In the genomic region with DNA sequence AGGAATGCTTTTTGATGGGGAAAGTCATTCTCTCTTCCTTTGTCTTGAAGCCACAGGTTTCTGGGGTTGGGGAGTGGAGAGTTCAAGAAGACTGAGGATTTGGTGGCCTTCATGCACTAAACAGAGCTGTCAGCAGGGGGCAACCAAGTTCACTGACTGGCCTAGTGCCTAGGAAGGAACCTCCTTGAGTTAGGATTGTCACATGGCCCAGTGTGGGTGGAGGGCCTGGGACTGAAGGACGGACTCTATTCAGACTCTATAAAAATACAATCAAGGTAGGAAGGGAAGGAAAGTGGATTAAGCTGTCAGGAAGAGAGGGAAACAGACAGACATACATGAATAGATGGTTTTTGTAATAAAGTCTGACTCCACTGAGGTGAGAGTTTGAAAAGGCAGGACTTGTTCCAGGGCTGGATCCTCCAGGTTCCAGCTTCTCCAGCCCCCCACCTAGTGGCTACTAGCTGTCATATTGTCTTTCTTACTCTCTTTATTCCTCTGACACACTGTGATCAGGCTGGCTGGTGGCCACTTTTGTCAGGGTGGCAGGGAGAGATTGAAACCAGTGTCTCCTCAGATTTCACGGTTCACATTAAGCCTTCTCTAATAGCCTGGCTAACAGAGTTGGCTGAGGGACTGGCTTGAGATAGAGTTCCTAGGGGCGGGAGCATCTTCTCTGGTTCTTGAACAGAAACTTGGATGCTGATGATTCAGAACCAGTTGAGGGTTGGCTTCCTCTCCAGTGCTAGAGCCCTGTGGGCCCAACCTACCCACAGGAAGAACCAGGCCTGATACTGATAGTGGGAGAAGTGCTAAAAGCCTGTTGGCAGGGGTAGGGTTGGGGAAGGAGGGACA, we compare ENCODE assay signal across 8 cellular contexts. TPM values are rescaled to one million over a fixed set of nuclear protein-coding genes. Genes with fewer than 3 reads are reported as not detected.
DNase-seq lines count a peak whose midpoint lies in the region; ATAC-seq, FAIRE-seq and TF ChIP-seq lines count a peak whose summit lies in the region.

No MANE protein-coding gene starts in this region.

- peaks cover 34% of the 10 kb centered on the region for H3K4me1 ChIP-seq in HepG2 (ENCODE audit: insufficient read depth, low read length)

- H2AFZ ChIP-seq in HepG2 (ENCODE audit: low read length) = no peak overlapping the region

- H3K36me3 ChIP-seq in HepG2 (replicated peaks in 1 of 2; ENCODE audit: control insufficient read depth in 1 of 2, insufficient read depth in 2 of 2, low read length in 2 of 2) = peaks cover 22 to 60% of the 10 kb centered on the region in 2 experiments

- CTCF ChIA-PET in HepG2 (lab: Yijun Ruan, JAX; ENCODE audit: low intra/inter-chr PET ratio, low total read pairs) = interaction anchor here (1.3 to 2.4 kb wide), 5 partner anchors 46 to 141 kb away, joined by 3 to 18 read pairs (median 10); no protein-coding TSS in a partner anchor

- peak; percentile 89 for TF ChIP-seq CTCF in HepG2 (CRISPR knock-in tag; IDR thresholded peaks at IDR 0.05)

- H3K27ac ChIP-seq in HepG2 (ENCODE audit: extremely low read length, insufficient read depth, low read length) = peak overlapping the region; percentile 11

- BruUV-seq in HepG2 (replicated peaks; lab: Mats Ljungman, UMichigan) = no TSS peak

- no peak for TF ChIP-seq POLR2A in HepG2 (IDR thresholded peaks at IDR 0.05; ENCODE audit: insufficient read depth in 1 of 2, low read depth in 2 of 2, low read length in 2 of 2)

- intact Hi-C loops in HepG2 (cut with micrococcal nuclease; ENCODE audit: unreplicated experiment) = loop anchor here (1.0 to 2.0 kb wide), 2 partner anchors 45 to 115 kb away; no protein-coding TSS in a partner anchor

- DNase-seq in AML-193 (lab: John Stamatoyannopoulos, UW) = peak; percentile 68 to 69
- peak; percentile 99 for DNase-seq in NCI-H226
- DNase-seq in activated CD4-positive, alpha-beta T cell treated with anti-CD3 and anti-CD28 coated beads for 4 hours = peak; percentile 79 to 88
- peak; percentile 82 for DNase-seq in dedifferentiated amniotic fluid mesenchymal stem cell (ENCODE audit: extremely low spot score)
- peak; percentile 59 for DNase-seq in HepG2 (ENCODE audit: low spot score)
- peak; percentile 78 for DNase-seq in stimulated activated CD4-positive, alpha-beta T cell treated with anti-CD3 and anti-CD28 coated beads, Interleukin-1b, Interleukin-23, amount 100 ng/mL, for 48 hours

- H4K20me1 ChIP-seq in HepG2 (ENCODE audit: insufficient read depth, low read length) = no peaks in the 10 kb centered on the region

- WGBS in HepG2 (ENCODE audit: low lambda C conversion rate) = 95% methylated on average over 3 of the region's 3 CpGs

- H3K27me3 ChIP-seq in HepG2 (ENCODE audit: control insufficient read depth in 1 of 2, insufficient read depth in 2 of 2, low read length in 2 of 2) = no peaks in the 10 kb centered on the region

- H3K4me2 ChIP-seq in HepG2 (ENCODE audit: low read depth, low read length) = no peak overlapping the region

- FAIRE-seq in HepG2 (lab: Jason Lieb, UNC) = peak; percentile 86

- H3K9me3 ChIP-seq in HepG2 (ENCODE audit: low read length) = no peaks in the 10 kb centered on the region

- TF ChIP-seq RAD21 in HepG2 (CRISPR knock-in tag; IDR thresholded peaks at IDR 0.05) = peak; percentile 52; the same call in 1 of the 2 replicates

- H3K4me3 ChIP-seq in HepG2 (replicated peaks in 1 of 3; ENCODE audit: insufficient read depth in 1 of 3, low read depth in 2 of 3, low read length in 3 of 3) = no peak overlapping the region

- POLR2A ChIA-PET in HepG2 (lab: Yijun Ruan, JAX) = no interaction called here

- TF ChIP-seq EP300 in HepG2 (IDR thresholded peaks at IDR 0.05; ENCODE audit: low read depth in 2 of 2, low read length in 2 of 2) (no peak), HepG2 (CRISPR knock-in tag; IDR thresholded peaks at IDR 0.05; ENCODE audit: borderline replicate concordance) (no peak)

- ATAC-seq in GM21825 (IDR thresholded peaks at IDR 0.05; ENCODE audit: unreplicated experiment) = peak; percentile 28
- peak; percentile 29; the same call in 2 of the 3 replicates for ATAC-seq in HepG2
- ATAC-seq in GM18511 (IDR thresholded peaks at IDR 0.05; ENCODE audit: unreplicated experiment) = no peak

- no peak overlapping the region for H3K9ac ChIP-seq in HepG2 (ENCODE audit: insufficient read depth, low read depth, low read length)

- H3K79me2 ChIP-seq in HepG2 (ENCODE audit: insufficient read depth, low read length) = no peaks in the 10 kb centered on the region

- in situ Hi-C loops in HepG2 (cut with HindIII; ENCODE audit: extremely low pct_ligation_motif_present, low pct_unique_long_range_greater_than_20kb) = no loop called here

RNA-seq across cellular contexts. Expression of a gene that starts 4.1 kb away (rescaled TPM):
- 12.2 and 13.4 TPM in 2 replicates for total RNA-seq in HepG2 (2016; rRNA removed; fragmentation: Illumina TruSeq; extraction: Trizol)
- total RNA-seq in HepG2 (2016; cell fraction: cytosol; rRNA removed; fragmentation: Illumina TruSeq; extraction: Trizol; ENCODE audit: low read depth) = 14.0 and 29.7 TPM in 2 replicates
- total RNA-seq in HepG2 (2016; cell fraction: insoluble cytoplasmic fraction; rRNA removed; fragmentation: Illumina TruSeq; extraction: Trizol) = 11.6 and 11.8 TPM in 2 replicates
- total RNA-seq in HepG2 (2016; cell fraction: membrane; rRNA removed; fragmentation: Illumina TruSeq; extraction: Trizol) = 15.8 and 28.5 TPM in 2 replicates
- 5.2 and 6.0 TPM in 2 replicates for total RNA-seq in HepG2 (2016; cell fraction: nucleus; rRNA removed; fragmentation: Illumina TruSeq; extraction: Trizol)
- polyA plus RNA-seq in HepG2 (2011; rRNA removed) = 11.4 and 11.5 TPM in 2 replicates
- polyA plus RNA-seq in HepG2 (2011; cell fraction: cytosol; rRNA removed) = 10.4 and 12.2 TPM in 2 replicates
- 7.5 and 8.3 TPM in 2 replicates for polyA plus RNA-seq in HepG2 (2011; cell fraction: nucleus; rRNA removed)
- 12.3 and 13.0 TPM in 2 replicates for polyA plus RNA-seq in HepG2 (2012)
- 64.3 and 100 TPM in 2 replicates for polyA plus RNA-seq in HepG2 (2016; cell fraction: cytosol; fragmentation: Illumina TruSeq; extraction: Trizol; ENCODE audit: low read depth)
- 24.8 and 47.8 TPM in 2 replicates for polyA plus RNA-seq in HepG2 (2016; cell fraction: insoluble cytoplasmic fraction; fragmentation: Illumina TruSeq; extraction: Trizol; ENCODE audit: low read depth)
- 72.1 and 88.4 TPM in 2 replicates for polyA plus RNA-seq in HepG2 (2016; cell fraction: membrane; fragmentation: Illumina TruSeq; extraction: Trizol; ENCODE audit: low read depth)
- 16.4 and 20.4 TPM in 2 replicates for polyA plus RNA-seq in HepG2 (2016; cell fraction: nucleus; fragmentation: Illumina TruSeq; extraction: Trizol; ENCODE audit: insufficient read depth, low read depth)
- polyA minus RNA-seq in HepG2 (2011; rRNA and poly(A)+ RNA removed; ENCODE audit: low replicate concordance) = 26.8 and 67.6 TPM in 2 replicates
- 8.1 and 10.8 TPM in 2 replicates for polyA minus RNA-seq in HepG2 (2011; cell fraction: cytosol; rRNA and poly(A)+ RNA removed)
- 8.5 and 9.8 TPM in 2 replicates for polyA minus RNA-seq in HepG2 (2011; cell fraction: nucleus; rRNA and poly(A)+ RNA removed)

RNA-seq across cellular contexts. Expression of a gene that starts 30.6 kb away (rescaled TPM):
- total RNA-seq in HepG2 (2016; rRNA removed; fragmentation: Illumina TruSeq; extraction: Trizol) = 3.2 and 9.3 TPM in 2 replicates
- total RNA-seq in HepG2 (2016; cell fraction: cytosol; rRNA removed; fragmentation: Illumina TruSeq; extraction: Trizol; ENCODE audit: low read depth) = 4.9 and 5.3 TPM in 2 replicates
- total RNA-seq in HepG2 (2016; cell fraction: insoluble cytoplasmic fraction; rRNA removed; fragmentation: Illumina TruSeq; extraction: Trizol) = 3.0 and 8.5 TPM in 2 replicates
- total RNA-seq in HepG2 (2016; cell fraction: membrane; rRNA removed; fragmentation: Illumina TruSeq; extraction: Trizol) = 4.4 and 5.7 TPM in 2 replicates
- 15.9 and 19.3 TPM in 2 replicates for total RNA-seq in HepG2 (2016; cell fraction: nucleus; rRNA removed; fragmentation: Illumina TruSeq; extraction: Trizol)
- polyA plus RNA-seq in HepG2 (2011; rRNA removed) = 10.3 and 10.4 TPM in 2 replicates
- polyA plus RNA-seq in HepG2 (2011; cell fraction: cytosol; rRNA removed) = 3.0 and 5.8 TPM in 2 replicates
- 81.6 and 111 TPM in 2 replicates for polyA plus RNA-seq in HepG2 (2011; cell fraction: nucleus; rRNA removed)
- polyA plus RNA-seq in HepG2 (2012) = 4.8 and 5.2 TPM in 2 replicates
- polyA plus RNA-seq in HepG2 (2016; cell fraction: cytosol; fragmentation: Illumina TruSeq; extraction: Trizol; ENCODE audit: low read depth) = 7.2 and 9.0 TPM in 2 replicates
- 6.4 and 8.0 TPM in 2 replicates for polyA plus RNA-seq in HepG2 (2016; cell fraction: insoluble cytoplasmic fraction; fragmentation: Illumina TruSeq; extraction: Trizol; ENCODE audit: low read depth)
- polyA plus RNA-seq in HepG2 (2016; cell fraction: membrane; fragmentation: Illumina TruSeq; extraction: Trizol; ENCODE audit: low read depth) = 8.8 and 9.0 TPM in 2 replicates
- polyA plus RNA-seq in HepG2 (2016; cell fraction: nucleus; fragmentation: Illumina TruSeq; extraction: Trizol; ENCODE audit: insufficient read depth, low read depth) = 64.2 and 68.2 TPM in 2 replicates
- 4.3 and 43.2 TPM in 2 replicates for polyA minus RNA-seq in HepG2 (2011; rRNA and poly(A)+ RNA removed; ENCODE audit: low replicate concordance)
- 1.2 and 2.0 TPM in 2 replicates for polyA minus RNA-seq in HepG2 (2011; cell fraction: cytosol; rRNA and poly(A)+ RNA removed)
- polyA minus RNA-seq in HepG2 (2011; cell fraction: nucleus; rRNA and poly(A)+ RNA removed) = 8.6 and 11.5 TPM in 2 replicates

RNA-seq across cellular contexts. Expression of a gene that starts 41.8 kb away (rescaled TPM):
- 22.4 and 26.7 TPM in 2 replicates for total RNA-seq in HepG2 (2016; rRNA removed; fragmentation: Illumina TruSeq; extraction: Trizol)
- 15.6 and 16.7 TPM in 2 replicates for total RNA-seq in HepG2 (2016; cell fraction: cytosol; rRNA removed; fragmentation: Illumina TruSeq; extraction: Trizol; ENCODE audit: low read depth)
- 22.3 and 26.3 TPM in 2 replicates for total RNA-seq in HepG2 (2016; cell fraction: insoluble cytoplasmic fraction; rRNA removed; fragmentation: Illumina TruSeq; extraction: Trizol)
- 10.6 and 12.9 TPM in 2 replicates for total RNA-seq in HepG2 (2016; cell fraction: membrane; rRNA removed; fragmentation: Illumina TruSeq; extraction: Trizol)
- total RNA-seq in HepG2 (2016; cell fraction: nucleus; rRNA removed; fragmentation: Illumina TruSeq; extraction: Trizol) = 27.6 and 32.8 TPM in 2 replicates
- 16.1 and 16.9 TPM in 2 replicates for polyA plus RNA-seq in HepG2 (2011; rRNA removed)
- polyA plus RNA-seq in HepG2 (2011; cell fraction: cytosol; rRNA removed) = 11.2 and 11.4 TPM in 2 replicates
- 40.1 and 42.3 TPM in 2 replicates for polyA plus RNA-seq in HepG2 (2011; cell fraction: nucleus; rRNA removed)
- 8.8 and 10.7 TPM in 2 replicates for polyA plus RNA-seq in HepG2 (2012)
- 0.88 and 0.92 TPM in 2 replicates for polyA plus RNA-seq in HepG2 (2016; cell fraction: cytosol; fragmentation: Illumina TruSeq; extraction: Trizol; ENCODE audit: low read depth)
- polyA plus RNA-seq in HepG2 (2016; cell fraction: insoluble cytoplasmic fraction; fragmentation: Illumina TruSeq; extraction: Trizol; ENCODE audit: low read depth) = 16.4 and 17.2 TPM in 2 replicates
- polyA plus RNA-seq in HepG2 (2016; cell fraction: membrane; fragmentation: Illumina TruSeq; extraction: Trizol; ENCODE audit: low read depth) = 2.2 and 2.6 TPM in 2 replicates
- polyA plus RNA-seq in HepG2 (2016; cell fraction: nucleus; fragmentation: Illumina TruSeq; extraction: Trizol; ENCODE audit: insufficient read depth, low read depth) = 49.8 and 50.1 TPM in 2 replicates
- 19.0 and 44.1 TPM in 2 replicates for polyA minus RNA-seq in HepG2 (2011; rRNA and poly(A)+ RNA removed; ENCODE audit: low replicate concordance)
- polyA minus RNA-seq in HepG2 (2011; cell fraction: cytosol; rRNA and poly(A)+ RNA removed) = 8.7 and 9.0 TPM in 2 replicates
- 24.2 and 25.1 TPM in 2 replicates for polyA minus RNA-seq in HepG2 (2011; cell fraction: nucleus; rRNA and poly(A)+ RNA removed)

RNA-seq across cellular contexts. Expression of a gene that starts 42.0 kb away (rescaled TPM):
- total RNA-seq in HepG2 (2016; rRNA removed; fragmentation: Illumina TruSeq; extraction: Trizol) = not detected in 2 replicates
- not detected in 2 replicates for total RNA-seq in HepG2 (2016; cell fraction: cytosol; rRNA removed; fragmentation: Illumina TruSeq; extraction: Trizol; ENCODE audit: low read depth)
- not detected in 2 replicates for total RNA-seq in HepG2 (2016; cell fraction: insoluble cytoplasmic fraction; rRNA removed; fragmentation: Illumina TruSeq; extraction: Trizol)
- not detected in 2 replicates for total RNA-seq in HepG2 (2016; cell fraction: membrane; rRNA removed; fragmentation: Illumina TruSeq; extraction: Trizol)
- not detected in 2 replicates for total RNA-seq in HepG2 (2016; cell fraction: nucleus; rRNA removed; fragmentation: Illumina TruSeq; extraction: Trizol)
- polyA plus RNA-seq in HepG2 (2011; rRNA removed) = 0.32 and 0.93 TPM in 2 replicates
- polyA plus RNA-seq in HepG2 (2011; cell fraction: cytosol; rRNA removed) = 0.81 TPM in 2 replicates
- polyA plus RNA-seq in HepG2 (2011; cell fraction: nucleus; rRNA removed) = not detected in 2 replicates
- polyA plus RNA-seq in HepG2 (2012) = not detected in 2 replicates
- not detected in 2 replicates for polyA plus RNA-seq in HepG2 (2016; cell fraction: cytosol; fragmentation: Illumina TruSeq; extraction: Trizol; ENCODE audit: low read depth)
- not detected in 2 replicates for polyA plus RNA-seq in HepG2 (2016; cell fraction: insoluble cytoplasmic fraction; fragmentation: Illumina TruSeq; extraction: Trizol; ENCODE audit: low read depth)
- not detected in 2 replicates for polyA plus RNA-seq in HepG2 (2016; cell fraction: membrane; fragmentation: Illumina TruSeq; extraction: Trizol; ENCODE audit: low read depth)
- polyA plus RNA-seq in HepG2 (2016; cell fraction: nucleus; fragmentation: Illumina TruSeq; extraction: Trizol; ENCODE audit: insufficient read depth, low read depth) = not detected in 2 replicates
- polyA minus RNA-seq in HepG2 (2011; rRNA and poly(A)+ RNA removed; ENCODE audit: low replicate concordance) = 0.44 and 1.2 TPM in 2 replicates
- polyA minus RNA-seq in HepG2 (2011; cell fraction: cytosol; rRNA and poly(A)+ RNA removed) = not detected in 2 replicates
- polyA minus RNA-seq in HepG2 (2011; cell fraction: nucleus; rRNA and poly(A)+ RNA removed) = not detected in 2 replicates
